Comparison of ENCODE assay signal across 18 cellular contexts in genomic region chr1:170887726-170888125, GRCh38. TPM values are rescaled to one million over a fixed set of nuclear protein-coding genes. Genes with fewer than 3 reads are reported as not detected.
DNase-seq lines count a peak whose midpoint lies in the region; ATAC-seq and TF ChIP-seq lines count a peak whose summit lies in the region.
"Had no signal": no experiment of that assay in that cellular context is flagged by ENCODE, and none has a peak within 500 bp of the region (broad histone marks: within the 10 kb centered on the region; RNA-seq: fewer than 3 reads in every experiment).

No MANE protein-coding gene starts in this region.

- H3K27me3 ChIP-seq in HAP-1 (ENCODE audit: low read depth) (no peaks in the 10 kb centered on the region), hepatocyte (no peaks in the 10 kb centered on the region)

- H3K4me1 ChIP-seq in HAP-1 (peaks cover 3% of the 10 kb centered on the region), hepatocyte (ENCODE audit: insufficient read depth) (peaks cover 5% of the 10 kb centered on the region)

- H3K9me3 ChIP-seq in HAP-1 (no peaks in the 10 kb centered on the region), hepatocyte (ENCODE audit: low read depth) (no peaks in the 10 kb centered on the region)

- no peaks in the 10 kb centered on the region for H3K9me2 ChIP-seq in hepatocyte (replicated peaks; ENCODE audit: insufficient read depth)

- DNase-seq in HAP-1 (ENCODE audit: low spot score in 2 of 2) (peak; percentile 9 to 72), hepatocyte (ENCODE audit: low spot score) (no peak), GF-D8 (lab: John Stamatoyannopoulos, UW) (no peak), HUDEP-2 (lab: John Stamatoyannopoulos, UW; ENCODE audit: unreplicated experiment in 76 of 76) (no peak), C1 segment of cervical spinal cord (lab: John Stamatoyannopoulos, UW) (no peak)
- DNase-seq: AML-193; Calu3; CD8-positive, alpha-beta T cell; DMS 273 treated with DMSO at 0.1 percent for 48 hours; GOT3; H9; IMR-90 had no signal

- 88% methylated on average over 2 of the region's 2 CpGs for WGBS in hepatocyte (ENCODE audit: low lambda C conversion rate, missing lambda C conversion rate)

- no peak overlapping the region for H3K4me2 ChIP-seq in hepatocyte

- no peaks in the 10 kb centered on the region for H3K36me3 ChIP-seq in HAP-1 (replicated peaks)
- no peaks in the 10 kb centered on the region for H3K36me3 ChIP-seq in hepatocyte (replicated peaks; ENCODE audit: insufficient read depth, low read depth)

- ATAC-seq in SK-N-SH treated with all-trans-retinoic acid at 6 μM for 48 hours (no peak; the same call in 1 of the 3 replicates), GM18858 (IDR thresholded peaks at IDR 0.05; ENCODE audit: unreplicated experiment) (no peak)
- ATAC-seq: CD8-positive, alpha-beta T cell; K562 had no signal

- H4K20me1 ChIP-seq in hepatocyte (ENCODE audit: insufficient read depth, poor library complexity, severe bottlenecking), result no peaks in the 10 kb centered on the region

- H3K79me2 ChIP-seq in hepatocyte, result no peaks in the 10 kb centered on the region

- H3K4me3 ChIP-seq in HAP-1, result no peak overlapping the region
- H3K4me3 ChIP-seq in hepatocyte, result no peak overlapping the region
- H3K4me3 ChIP-seq: K562 had no signal

- no peak overlapping the region for H2AFZ ChIP-seq in hepatocyte

- in situ Hi-C loops in HAP-1 (cut with MboI; ENCODE audit: low sequenced_read_pairs), result no loop called here

- peak overlapping the region; percentile 84 for H3K27ac ChIP-seq in hepatocyte
- H3K27ac ChIP-seq: HL-60 had no signal

- no peak for TF ChIP-seq CTCF in hepatocyte (IDR thresholded peaks at IDR 0.05; ENCODE audit: poor library complexity)

TF ChIP-seq in SK-N-SH treated with all-trans-retinoic acid at 6 μM for 48 hours, 23 proteins besides CTCF, POLR2A, EP300 and RAD21:
- TF ChIP-seq RARB (CRISPR knock-in tag; IDR thresholded peaks at IDR 0.05) (0 out of 2 replicates have a peak, but pooled peaks have one; percentile 29), POU6F1 (CRISPR knock-in tag; IDR thresholded peaks at IDR 0.05; ENCODE audit: borderline replicate concordance, low read depth) (peak; percentile 46; the same call in 1 of the 2 replicates), CREB5 (CRISPR knock-in tag; IDR thresholded peaks at IDR 0.05; ENCODE audit: low read depth) (no peak), PATZ1 (CRISPR knock-in tag; IDR thresholded peaks at IDR 0.05; ENCODE audit: borderline replicate concordance) (no peak), ZC3H10 (CRISPR knock-in tag; IDR thresholded peaks at IDR 0.05) (peak; percentile 82; the same call in 1 of the 2 replicates), ZNF565 (CRISPR knock-in tag; conservative IDR thresholded peaks at IDR 0.05; ENCODE audit: low read depth) (no peak), ESRRG (CRISPR knock-in tag; IDR thresholded peaks at IDR 0.05) (no peak), ZFP30 (CRISPR knock-in tag; IDR thresholded peaks at IDR 0.05) (no peak), PPARA (CRISPR knock-in tag; IDR thresholded peaks at IDR 0.05; ENCODE audit: borderline replicate concordance) (no peak), OSR1 (CRISPR knock-in tag; IDR thresholded peaks at IDR 0.05) (no peak)
TF ChIP-seq in SK-N-SH treated with all-trans-retinoic acid at 6 μM for 48 hours: peak in this region for 3.

RNA-seq across cellular contexts. Expression of gene MROH9, which starts 47.6 kb away (rescaled TPM):
- total RNA-seq in hepatocyte, result 0.23 TPM in 1 of 2 replicates, not detected in the other
- polyA plus RNA-seq in hepatocyte, result 0.15 and 0.22 TPM in 2 replicates
- total RNA-seq: Calu3; CD8-positive, alpha-beta T cell; H9; HT1080; IMR-90; K562 had no signal
- polyA plus RNA-seq: CD14-positive monocyte, IMR-90, K562 had no signal

Comparison
In these comparisons a context has a peak if more than half of its experiments do, and no peak if none do; other contexts are left out.
1. DNase-seq: peak in HAP-1 (2 of 2); none in hepatocyte (single experiment), GF-D8 (single experiment), HUDEP-2 (0 of 76) and C1 segment of cervical spinal cord (0 of 14).